ENCODE assay signal across 12 cellular contexts in the genomic region with DNA sequence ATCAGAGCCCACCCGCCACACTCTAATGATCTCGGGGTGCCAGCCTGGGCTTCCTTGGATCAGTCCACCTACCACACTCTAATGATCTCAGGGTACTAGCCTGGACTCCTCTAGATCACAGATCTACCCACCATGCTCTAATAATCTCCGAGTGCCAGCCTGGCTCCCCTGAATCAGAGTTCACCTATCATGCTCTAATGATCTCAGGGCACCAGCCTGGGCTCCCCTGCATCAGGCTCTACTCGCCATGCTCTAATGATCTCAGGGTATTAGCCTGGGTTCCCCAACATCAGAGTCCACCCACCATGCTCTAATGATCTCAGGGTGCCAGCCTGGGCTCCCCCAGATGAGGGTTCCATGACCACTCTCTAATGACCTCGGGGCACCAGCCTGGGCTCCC.
"Had no signal": no experiment of that assay in that cellular context is flagged by ENCODE, and none has a peak within 500 bp of the region (broad histone marks: within the 10 kb centered on the region; RNA-seq: fewer than 3 reads in every experiment).

No MANE protein-coding gene starts in this region.

- H3K4me1 Mint-ChIP-seq: activated naive CD4-positive, alpha-beta T cell treated with anti-CD3 and anti-CD28 coated beads, Interleukin-2, amount 50 U/mL, for 24 hours had no signal

- H3K27ac Mint-ChIP-seq: activated naive CD4-positive, alpha-beta T cell treated with anti-CD3 and anti-CD28 coated beads, Interleukin-2, amount 50 U/mL, for 24 hours had no signal

- H3K9me3 ChIP-seq: tibial artery, vagina had no signal

- H3K27me3 Mint-ChIP-seq: activated naive CD4-positive, alpha-beta T cell treated with anti-CD3 and anti-CD28 coated beads, Interleukin-2, amount 50 U/mL, for 24 hours; natural killer cell treated with Interleukin-12 subunit alpha and Interleukin-12 subunit beta and Interleukin-15 and Interleukin-18, amount 100 ng/mL, for 72 hours had no signal

- H3K4me3 Mint-ChIP-seq: activated naive CD4-positive, alpha-beta T cell treated with anti-CD3 and anti-CD28 coated beads, Interleukin-2, amount 50 U/mL, for 24 hours; natural killer cell treated with Interleukin-12 subunit alpha and Interleukin-12 subunit beta and Interleukin-15 and Interleukin-18, amount 100 ng/mL, for 72 hours had no signal

- H3K36me3 ChIP-seq: vagina had no signal

- DNase-seq: activated CD4-positive, alpha-beta T cell treated with anti-CD3 and anti-CD28 coated beads for 48 hours; activated T-cell treated with anti-CD3 and anti-CD28 coated beads for 4 hours; amniotic stem cell; hypothalamus; stimulated activated CD4-positive, alpha-beta T cell treated with anti-CD3 and anti-CD28 coated beads, Interleukin-2, amount 100 ng/mL, for 48 hours; T-helper 9 cell; tibial artery had no signal

- H3K4me3 ChIP-seq: lung, tibial artery, vagina had no signal

- ATAC-seq: esophagus mucosa had no signal

- H3K27ac ChIP-seq: tibial artery, vagina had no signal

- H3K9me3 Mint-ChIP-seq: activated naive CD4-positive, alpha-beta T cell treated with anti-CD3 and anti-CD28 coated beads, Interleukin-2, amount 50 U/mL, for 24 hours had no signal

- H3K27me3 ChIP-seq: tibial artery, vagina had no signal

- H3K4me1 ChIP-seq: tibial artery, vagina had no signal
